Comparison of ENCODE assay signal across 12 cellular contexts in the genomic region with DNA sequence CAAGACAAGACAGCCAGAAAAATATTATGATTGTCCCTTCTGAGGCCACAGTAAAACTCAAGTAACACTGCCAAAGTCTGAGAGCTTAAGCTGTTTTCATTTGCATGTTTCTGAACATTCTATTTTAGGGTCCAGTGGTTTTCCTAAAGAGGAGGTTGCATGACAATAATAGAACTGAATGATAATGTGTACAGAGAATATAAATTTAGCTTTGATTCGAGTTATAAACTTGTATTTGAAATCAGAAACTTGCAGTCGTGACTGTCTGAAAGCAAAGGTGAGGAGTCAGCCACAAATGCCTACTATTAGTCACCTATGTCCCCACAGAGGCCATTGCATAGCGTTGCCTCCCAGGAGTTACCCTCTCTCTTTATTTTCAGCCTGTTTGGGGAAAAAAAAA.
DNase-seq lines count a peak whose midpoint lies in the region; ATAC-seq and TF ChIP-seq lines count a peak whose summit lies in the region.
"Had no signal": no experiment of that assay in that cellular context is flagged by ENCODE, and none has a peak within 500 bp of the region (broad histone marks: within the 10 kb centered on the region; RNA-seq: fewer than 3 reads in every experiment).

No MANE protein-coding gene starts in this region.

- peaks cover 4% of the 10 kb centered on the region for H3K9me3 ChIP-seq in right cardiac atrium (ENCODE audit: control insufficient read depth, low read length)
- H3K9me3 ChIP-seq in prostate gland, result no peaks in the 10 kb centered on the region

- WGBS in right cardiac atrium, result 30% methylated on average over 3 of the region's 3 CpGs
- WGBS in prostate gland, result 59% methylated on average over 3 of the region's 3 CpGs

- no peak for TF ChIP-seq POLR2A in prostate gland (IDR thresholded peaks at IDR 0.05)

- no peaks in the 10 kb centered on the region for H3K36me3 ChIP-seq in prostate gland

- ATAC-seq in GM18520 (IDR thresholded peaks at IDR 0.05; ENCODE audit: unreplicated experiment) (peak; percentile 71), GM21447 (IDR thresholded peaks at IDR 0.05; ENCODE audit: unreplicated experiment) (peak; percentile 81), HG03097 (IDR thresholded peaks at IDR 0.05; ENCODE audit: low FRiP score, unreplicated experiment) (peak; percentile 75), right cardiac atrium (no peak)
- ATAC-seq: HepG2 had no signal

- intact Hi-C loops in right cardiac atrium (cut with DNase I), result no loop called here
- intact Hi-C loops in prostate gland (cut with DNase I), result no loop called here

- H3K27ac ChIP-seq in right cardiac atrium (ENCODE audit: low read length), result peak overlapping the region; percentile 59
- H3K27ac ChIP-seq in prostate gland, result no peak overlapping the region

- H3K4me3 ChIP-seq in right cardiac atrium (ENCODE audit: low read length) (no peak overlapping the region), prostate gland (no peak overlapping the region)

- H3K4me1 ChIP-seq in right cardiac atrium (ENCODE audit: control insufficient read depth, insufficient read depth, low read length) (no peaks in the 10 kb centered on the region), prostate gland (replicated peaks) (no peaks in the 10 kb centered on the region)

- DNase-seq in right cardiac atrium (no peak), midbrain (lab: John Stamatoyannopoulos, UW) (no peak), GM03348 (ENCODE audit: low spot score) (no peak), C1 segment of cervical spinal cord (lab: John Stamatoyannopoulos, UW) (no peak), prostate gland (ENCODE audit: low spot score) (no peak)
- DNase-seq: activated CD4-positive, alpha-beta T cell treated with anti-CD3 and anti-CD28 coated beads for 4 hours; Calu3; cerebellar nuclear complex had no signal

- H3K27me3 ChIP-seq in right cardiac atrium (ENCODE audit: control insufficient read depth, insufficient read depth) (no peaks in the 10 kb centered on the region), prostate gland (replicated peaks; ENCODE audit: insufficient read depth) (no peaks in the 10 kb centered on the region)

- no peak for TF ChIP-seq CTCF in prostate gland (IDR thresholded peaks at IDR 0.05)

Comparison
In these comparisons a context has a peak if more than half of its experiments do, and no peak if none do; other contexts are left out.
1. ATAC-seq: peak in GM18520 (single experiment), GM21447 (single experiment) and HG03097 (single experiment); none in right cardiac atrium (0 of 2).